26 cellular contexts compared by ENCODE assay signal in the genomic region with DNA sequence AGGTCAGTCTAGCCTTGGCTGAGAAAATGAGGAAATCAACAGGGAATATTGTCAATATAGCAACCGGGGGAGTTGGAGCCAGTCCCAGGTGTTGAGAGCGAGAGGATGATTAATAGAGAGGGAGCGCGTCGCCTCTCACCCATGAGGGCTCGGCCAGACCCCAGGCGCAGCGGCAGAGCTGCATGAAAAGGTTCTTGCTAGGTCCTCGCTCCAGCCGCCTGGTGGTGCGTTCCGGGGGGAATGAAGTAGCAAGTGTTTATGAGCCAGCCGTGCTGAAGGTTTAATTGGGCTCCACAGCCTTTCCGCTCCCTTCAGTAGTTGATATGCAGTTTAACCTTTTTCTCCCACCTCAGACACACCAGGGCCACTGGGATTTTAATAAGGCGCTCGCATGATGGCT.
A peak's percentile ranks its signal among the peaks of the same experiment; 100 is the strongest.
DNase-seq lines count a peak whose midpoint lies in the region; ATAC-seq and TF ChIP-seq lines count a peak whose summit lies in the region.
"Had no signal": no experiment of that assay in that cellular context is flagged by ENCODE, and none has a peak within 500 bp of the region (broad histone marks: within the 10 kb centered on the region; RNA-seq: fewer than 3 reads in every experiment).

No MANE protein-coding gene starts in this region.

- H3K23ac ChIP-seq in mesendoderm (ENCODE audit: low read length), result no peak overlapping the region

- H4K8ac ChIP-seq in mesendoderm (ENCODE audit: low read depth, low read length), result no peak overlapping the region

- H3K79me1 ChIP-seq in mesendoderm (ENCODE audit: low read length), result no peaks in the 10 kb centered on the region

- H3K9me3 ChIP-seq in WERI-Rb-1 (ENCODE audit: severe bottlenecking) (peaks cover 3% of the 10 kb centered on the region), esophagus squamous epithelium (no peaks in the 10 kb centered on the region)
- H3K9me3 ChIP-seq: lower lobe of right lung, SK-N-SH had no signal

- H3K36me3 Mint-ChIP-seq in activated CD8-positive, alpha-beta T cell treated with anti-CD3 and anti-CD28 coated beads, Interleukin-2, amount 10 ng/mL, durations not matched to agents 7 days and 5 days (ENCODE audit: low read depth), result no peaks in the 10 kb centered on the region
- H3K36me3 Mint-ChIP-seq: CD14-positive monocyte had no signal

- TF ChIP-seq CTCF in WERI-Rb-1 (IDR thresholded peaks at IDR 0.05; ENCODE audit: low read depth, low read length) (no peak), esophagus squamous epithelium (IDR thresholded peaks at IDR 0.05) (no peak)

- CTCF ChIA-PET in activated CD8-positive, alpha-beta T cell treated with anti-CD3 and anti-CD28 coated beads, Interleukin-2, amount 10 ng/mL, durations not matched to agents 7 days and 5 days (lab: Charles Lee), result no interaction called here

- H3K56ac ChIP-seq in mesendoderm (ENCODE audit: low read length), result no peak overlapping the region

- H3K27me3 ChIP-seq in mesendoderm (ENCODE audit: insufficient read depth, low read length, poor library complexity), result no peaks in the 10 kb centered on the region
- H3K27me3 ChIP-seq in WERI-Rb-1 (ENCODE audit: insufficient read depth, low read depth, severe bottlenecking), result peaks cover 100% of the 10 kb centered on the region
- peaks cover 0 to 10% (median 0%) of the 10 kb centered on the region in 4 donors for H3K27me3 ChIP-seq in esophagus squamous epithelium

- H3K36me3 ChIP-seq in mesendoderm (ENCODE audit: control insufficient read depth, insufficient read depth, low read length) (no peaks in the 10 kb centered on the region), WERI-Rb-1 (no peaks in the 10 kb centered on the region), esophagus squamous epithelium (no peaks in the 10 kb centered on the region)
- H3K36me3 ChIP-seq: gastroesophageal sphincter, lower lobe of right lung had no signal

- H3K27ac Mint-ChIP-seq in activated CD8-positive, alpha-beta T cell treated with anti-CD3 and anti-CD28 coated beads, Interleukin-2, amount 10 ng/mL, durations not matched to agents 7 days and 5 days, result no peak overlapping the region
- H3K27ac Mint-ChIP-seq: activated CD4-positive, alpha-beta T cell treated with anti-CD3 and anti-CD28 coated beads, Interleukin-2, amount 10 ng/mL, durations not matched to agents 24 days and 14 days; activated T-helper 1 cell treated with anti-CD3 and anti-CD28 coated beads, Interleukin-12 subunit alpha, Interleukin-12 subunit beta, Interleukin-2, Interleukin-4 antibody, amounts not matched to agents 30 ng/mL and 10 ng/mL and 1 ng/mL, durations not matched to agents 14 hours and 24 hours and 36 hours; CD14-positive monocyte; stimulated activated naive CD8-positive, alpha-beta T cell treated with anti-CD3 and anti-CD28 coated beads, Interleukin-15, Interleukin-2, amounts not matched to agents 100 ng/mL and 50 ng/mL, for 24 hours had no signal

- H3K27me3 Mint-ChIP-seq in activated CD8-positive, alpha-beta T cell treated with anti-CD3 and anti-CD28 coated beads, Interleukin-2, amount 10 ng/mL, durations not matched to agents 7 days and 5 days (ENCODE audit: low read depth), result no peaks in the 10 kb centered on the region
- H3K27me3 Mint-ChIP-seq: activated CD4-positive, alpha-beta T cell treated with anti-CD3 and anti-CD28 coated beads, Interleukin-2, amount 10 ng/mL, durations not matched to agents 24 days and 14 days; stimulated activated naive CD8-positive, alpha-beta T cell treated with anti-CD3 and anti-CD28 coated beads, Interleukin-15, Interleukin-2, amounts not matched to agents 100 ng/mL and 50 ng/mL, for 24 hours had no signal

- no peak overlapping the region for H4K5ac ChIP-seq in mesendoderm (ENCODE audit: low read length)

- H3K27ac ChIP-seq in mesendoderm (ENCODE audit: low read depth, low read length) (no peak overlapping the region), WERI-Rb-1 (no peak overlapping the region), esophagus squamous epithelium (no peak overlapping the region)
- H3K27ac ChIP-seq: gastroesophageal sphincter, lower lobe of right lung had no signal

- H3K9ac ChIP-seq in mesendoderm (ENCODE audit: low read length), result no peak overlapping the region
- H3K9ac ChIP-seq: SK-N-SH had no signal

- intact Hi-C loops in esophagus squamous epithelium (cut with DNase I), result no loop called here

- H3K79me2 ChIP-seq in mesendoderm (ENCODE audit: control insufficient read depth, insufficient read depth, low read length), result no peaks in the 10 kb centered on the region

- H3K18ac ChIP-seq in mesendoderm (ENCODE audit: low read length), result no peak overlapping the region

- no peak overlapping the region for H3K4me3 ChIP-seq in mesendoderm (ENCODE audit: low read length)
- no peak overlapping the region for H3K4me3 ChIP-seq in WERI-Rb-1 (ENCODE audit: low read depth, low read length)
- H3K4me3 ChIP-seq in esophagus squamous epithelium, result no peak overlapping the region
- H3K4me3 ChIP-seq: gastroesophageal sphincter, lower lobe of right lung had no signal

- no peaks in the 10 kb centered on the region for H3K9me3 Mint-ChIP-seq in activated CD8-positive, alpha-beta T cell treated with anti-CD3 and anti-CD28 coated beads, Interleukin-2, amount 10 ng/mL, durations not matched to agents 7 days and 5 days (ENCODE audit: insufficient read depth)
- H3K9me3 Mint-ChIP-seq: activated CD4-positive, alpha-beta T cell treated with anti-CD3 and anti-CD28 coated beads, Interleukin-2, amount 10 ng/mL, durations not matched to agents 24 days and 14 days had no signal

- no peaks in the 10 kb centered on the region for H3K4me1 Mint-ChIP-seq in activated CD8-positive, alpha-beta T cell treated with anti-CD3 and anti-CD28 coated beads, Interleukin-2, amount 10 ng/mL, durations not matched to agents 7 days and 5 days (ENCODE audit: low read depth)
- H3K4me1 Mint-ChIP-seq: activated CD4-positive, alpha-beta T cell treated with anti-CD3 and anti-CD28 coated beads, Interleukin-2, amount 10 ng/mL, durations not matched to agents 24 days and 14 days; CD14-positive monocyte; neural crest cell had no signal

- H3K4ac ChIP-seq in mesendoderm (ENCODE audit: low read depth, low read length), result no peak overlapping the region

- H3K4me1 ChIP-seq in mesendoderm (ENCODE audit: control insufficient read depth, low read depth, low read length) (no peaks in the 10 kb centered on the region), esophagus squamous epithelium (no peaks in the 10 kb centered on the region)
- H3K4me1 ChIP-seq: gastroesophageal sphincter, lower lobe of right lung had no signal

- no CpG with 5 or more reads among the region's 16 CpGs for WGBS in mesendoderm (ENCODE audit: extremely low coverage, insufficient coverage, low lambda C conversion rate)
- WGBS in esophagus squamous epithelium, 2 donors, result 42 to 52% methylated on average over 10 to 16 of the region's 16 CpGs

- no peak overlapping the region for H3K4me3 Mint-ChIP-seq in activated CD8-positive, alpha-beta T cell treated with anti-CD3 and anti-CD28 coated beads, Interleukin-2, amount 10 ng/mL, durations not matched to agents 7 days and 5 days
- H3K4me3 Mint-ChIP-seq: activated CD4-positive, alpha-beta T cell treated with anti-CD3 and anti-CD28 coated beads, Interleukin-2, amount 10 ng/mL, durations not matched to agents 24 days and 14 days; activated T-helper 1 cell treated with anti-CD3 and anti-CD28 coated beads, Interleukin-12 subunit alpha, Interleukin-12 subunit beta, Interleukin-2, Interleukin-4 antibody, amounts not matched to agents 30 ng/mL and 10 ng/mL and 1 ng/mL, durations not matched to agents 14 hours and 24 hours and 36 hours; CD14-positive monocyte; neural crest cell; stimulated activated naive CD8-positive, alpha-beta T cell treated with anti-CD3 and anti-CD28 coated beads, Interleukin-15, Interleukin-2, amounts not matched to agents 100 ng/mL and 50 ng/mL, for 24 hours had no signal

- H3K4me2 ChIP-seq in mesendoderm (ENCODE audit: low read length), result no peak overlapping the region
- H3K4me2 ChIP-seq: SK-N-SH had no signal

- POLR2A ChIA-PET in activated CD8-positive, alpha-beta T cell treated with anti-CD3 and anti-CD28 coated beads, Interleukin-2, amount 10 ng/mL, durations not matched to agents 7 days and 5 days (lab: Charles Lee), result no interaction called here

- ATAC-seq in activated CD8-positive, alpha-beta T cell treated with anti-CD3 and anti-CD28 coated beads, Interleukin-2, amount 10 ng/mL, durations not matched to agents 7 days and 5 days, result no peak
- ATAC-seq: esophagus mucosa, gastroesophageal sphincter, lower lobe of right lung, sciatic nerve had no signal

- H2AK5ac ChIP-seq in mesendoderm (ENCODE audit: low read length), result no peak overlapping the region

- DNase-seq in ELF-1 (ENCODE audit: low read depth, low spot score), result peak; percentile 43
- DNase-seq in NCI-H128 (lab: John Stamatoyannopoulos, UW; ENCODE audit: unreplicated experiment), result peak; percentile 40
- DNase-seq in NCI-H524 (lab: John Stamatoyannopoulos, UW), result peak; percentile 97 to 98
- DNase-seq in mesendoderm, result peak; percentile 20
- DNase-seq in activated CD8-positive, alpha-beta T cell treated with anti-CD3 and anti-CD28 coated beads, Interleukin-2, amount 10 ng/mL, durations not matched to agents 7 days and 5 days, result no peak
- no peak for DNase-seq in NK-92 treated with Interleukin-12 subunit alpha and Interleukin-12 subunit beta, amount 100 ng/mL, for 24 hours (lab: John Stamatoyannopoulos, UW)
- DNase-seq in WERI-Rb-1, result no peak
- DNase-seq in esophagus squamous epithelium (lab: John Stamatoyannopoulos, UW), result no peak
- DNase-seq: activated CD4-positive, alpha-beta T cell treated with anti-CD3 and anti-CD28 coated beads, Interleukin-2, amount 10 ng/mL, durations not matched to agents 24 days and 14 days; activated naive CD4-positive, alpha-beta T cell treated with anti-CD3 and anti-CD28 coated beads, Interleukin-2, amount 50 U/mL, for 16 hours; effector CD8-positive, alpha-beta T cell; IMR-90; kidney; lower lobe of right lung; NCI-H1694; NCI-H446 treated with DMSO at 0.1 percent for 48 hours; RPMI8226; SK-N-SH; T-helper 2 cell had no signal

- no peak overlapping the region for H2BK120ac ChIP-seq in mesendoderm (ENCODE audit: low read depth, low read length)

- H2BK15ac ChIP-seq in mesendoderm (replicated peaks; ENCODE audit: low read depth), result no peak overlapping the region

- TF ChIP-seq POLR2A in esophagus squamous epithelium (IDR thresholded peaks at IDR 0.05), result no peak

- no peak overlapping the region for H2BK5ac ChIP-seq in mesendoderm (ENCODE audit: low read length)

Comparison
In these comparisons a context has a peak if more than half of its experiments do, and no peak if none do; other contexts are left out.
1. DNase-seq: peak in ELF-1 (single experiment), NCI-H128 (single experiment), NCI-H524 (2 of 2) and mesendoderm (single experiment); none in activated CD8-positive, alpha-beta T cell treated with anti-CD3 and anti-CD28 coated beads, Interleukin-2, amount 10 ng/mL, durations not matched to agents 7 days and 5 days (single experiment), NK-92 treated with Interleukin-12 subunit alpha and Interleukin-12 subunit beta, amount 100 ng/mL, for 24 hours (single experiment), WERI-Rb-1 (single experiment) and esophagus squamous epithelium (single experiment).